Comparison of ENCODE assay signal across 1 cellular context in genomic region chr5:123036391-123037103, GRCh38.
A peak's percentile ranks its signal among the peaks of the same experiment; 100 is the strongest.
TF ChIP-seq lines count a peak whose summit lies in the region.

Gene PPIC (minus strand): TSS chr5:123036725. CDS start chr5:123036625, 100 bp downstream.

TF ChIP-seq in HepG2, 621 proteins besides CTCF, POLR2A, EP300 and RAD21 (continued from another document and continues in another):
- TF ChIP-seq ZNF281 (CRISPR knock-in tag; IDR thresholded peaks at IDR 0.05; ENCODE audit: borderline replicate concordance) (peak; percentile 84; the same call in 1 of the 2 replicates), BHLHE40 (IDR thresholded peaks at IDR 0.05; ENCODE audit: low read length) (no peak), ZNF557 (CRISPR knock-in tag; IDR thresholded peaks at IDR 0.05) (no peak), ZNF446 (CRISPR knock-in tag; IDR thresholded peaks at IDR 0.05) (0 out of 2 replicates have a peak, but pooled peaks have one; percentile 8), CBX1 (IDR thresholded peaks at IDR 0.05; ENCODE audit: low read depth) (peak; percentile 21), ZSCAN12 (CRISPR knock-in tag; IDR thresholded peaks at IDR 0.05) (no peak), ZNF552 (CRISPR knock-in tag; IDR thresholded peaks at IDR 0.05; ENCODE audit: borderline replicate concordance) (peak; percentile 31; the same call in 1 of the 2 replicates), HNF4G (IDR thresholded peaks at IDR 0.05; ENCODE audit: borderline replicate concordance, low read depth, low read length) (no peak), HNF4G (CRISPR knock-in tag; IDR thresholded peaks at IDR 0.05; ENCODE audit: borderline replicate concordance, low read depth) (no peak), SAFB2 (CRISPR knock-in tag; IDR thresholded peaks at IDR 0.05; ENCODE audit: borderline replicate concordance, low read depth) (no peak), BCL6 (CRISPR knock-in tag; IDR thresholded peaks at IDR 0.05) (peak; percentile 66; the same call in 1 of the 2 replicates), NR1H2 (CRISPR knock-in tag; IDR thresholded peaks at IDR 0.05; ENCODE audit: borderline replicate concordance, low read depth) (no peak), SYNCRIP (IDR thresholded peaks at IDR 0.05; ENCODE audit: insufficient read depth, low read depth, low read length) (no peak), KLF6 (CRISPR knock-in tag; IDR thresholded peaks at IDR 0.05) (no peak), HMG20B (CRISPR knock-in tag; conservative IDR thresholded peaks at IDR 0.05) (no peak), RCOR2 (CRISPR knock-in tag; IDR thresholded peaks at IDR 0.05) (no peak), PATZ1 (CRISPR knock-in tag; IDR thresholded peaks at IDR 0.05) (peak; percentile 96), TP53 (CRISPR knock-in tag; conservative IDR thresholded peaks at IDR 0.05) (no peak), NFIB (CRISPR knock-in tag; IDR thresholded peaks at IDR 0.05; ENCODE audit: borderline replicate concordance) (no peak), GLMP (CRISPR knock-in tag; IDR thresholded peaks at IDR 0.05; ENCODE audit: borderline replicate concordance) (no peak), HOXA5 (CRISPR knock-in tag; IDR thresholded peaks at IDR 0.05) (peak; percentile 60; the same call in 1 of the 2 replicates), ZNF572 (CRISPR knock-in tag; IDR thresholded peaks at IDR 0.05) (no peak), ATF6 (CRISPR knock-in tag; conservative IDR thresholded peaks at IDR 0.05) (no peak), GTF3A (CRISPR knock-in tag; conservative IDR thresholded peaks at IDR 0.05) (no peak), ZXDC (CRISPR knock-in tag; IDR thresholded peaks at IDR 0.05) (peak; percentile 86), TIGD3 (CRISPR knock-in tag; IDR thresholded peaks at IDR 0.05; ENCODE audit: borderline replicate concordance) (no peak), MBD4 (IDR thresholded peaks at IDR 0.05; ENCODE audit: borderline replicate concordance, low read length) (no peak), ZBTB20 (CRISPR knock-in tag; IDR thresholded peaks at IDR 0.05; ENCODE audit: borderline replicate concordance, low read depth) (no peak), NFIC (IDR thresholded peaks at IDR 0.05; ENCODE audit: low read length) (no peak), ZNF260 (CRISPR knock-in tag; IDR thresholded peaks at IDR 0.05; ENCODE audit: borderline replicate concordance, low read depth) (no peak), SNRNP70 (IDR thresholded peaks at IDR 0.05; ENCODE audit: low read depth, low read length) (no peak), ZNF556 (CRISPR knock-in tag; IDR thresholded peaks at IDR 0.05; ENCODE audit: borderline replicate concordance) (no peak; the same call in 1 of the 2 replicates), AHR (CRISPR knock-in tag; IDR thresholded peaks at IDR 0.05) (0 out of 2 replicates have a peak, but pooled peaks have one; percentile 29), TFDP1 (CRISPR knock-in tag; IDR thresholded peaks at IDR 0.05; ENCODE audit: borderline replicate concordance) (0 out of 2 replicates have a peak, but pooled peaks have one; percentile 29), ZBED4 (CRISPR knock-in tag; IDR thresholded peaks at IDR 0.05; ENCODE audit: borderline replicate concordance) (no peak), LCORL (IDR thresholded peaks at IDR 0.05) (no peak), LCORL (CRISPR knock-in tag; IDR thresholded peaks at IDR 0.05) (0 out of 2 replicates have a peak, but pooled peaks have one; percentile 3), E2F2 (CRISPR knock-in tag; IDR thresholded peaks at IDR 0.05; ENCODE audit: borderline replicate concordance) (no peak), ATM (IDR thresholded peaks at IDR 0.05; ENCODE audit: borderline replicate concordance) (no peak), ZNF616 (CRISPR knock-in tag; IDR thresholded peaks at IDR 0.05; ENCODE audit: low read depth) (no peak), FOXC1 (CRISPR knock-in tag; IDR thresholded peaks at IDR 0.05; ENCODE audit: borderline replicate concordance) (no peak), ZNF205 (CRISPR knock-in tag; IDR thresholded peaks at IDR 0.05) (no peak), ZNF333 (CRISPR knock-in tag; IDR thresholded peaks at IDR 0.05; ENCODE audit: borderline replicate concordance) (no peak), SMAD1 (CRISPR knock-in tag; IDR thresholded peaks at IDR 0.05; ENCODE audit: borderline replicate concordance, low read depth) (no peak), HIVEP1 (CRISPR knock-in tag; IDR thresholded peaks at IDR 0.05) (no peak), CENPT (CRISPR knock-in tag; IDR thresholded peaks at IDR 0.05; ENCODE audit: low read depth) (0 out of 2 replicates have a peak, but pooled peaks have one; percentile 39), TAF1 (CRISPR knock-in tag; IDR thresholded peaks at IDR 0.05) (peak; percentile 49), HNRNPK (IDR thresholded peaks at IDR 0.05; ENCODE audit: low read depth, low read length, poor library complexity, severe bottlenecking) (peak; percentile 72), U2AF2 (IDR thresholded peaks at IDR 0.05; ENCODE audit: low read depth, low read length) (no peak)
